In the genomic region with DNA sequence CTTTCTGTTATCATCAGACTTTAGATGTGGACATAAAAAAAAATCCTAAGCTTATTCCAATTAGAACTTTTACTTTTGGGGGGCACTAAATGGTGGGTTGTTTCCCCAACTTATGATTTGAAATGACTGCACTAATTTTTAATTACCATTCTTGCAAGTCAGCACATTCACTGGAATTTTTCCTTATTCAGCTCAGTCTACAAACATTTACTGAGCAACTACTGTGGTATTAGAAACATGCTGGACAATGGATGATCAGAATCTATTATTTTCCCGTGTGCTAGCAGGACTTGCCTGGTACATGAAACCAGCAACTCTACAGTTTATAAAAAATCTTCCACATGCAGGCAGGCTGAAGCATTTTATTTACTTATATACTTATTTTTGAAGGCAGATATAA, we compare ENCODE assay signal across 15 cellular contexts.
A peak's percentile ranks its signal among the peaks of the same experiment; 100 is the strongest.
DNase-seq lines count a peak whose midpoint lies in the region; ATAC-seq and TF ChIP-seq lines count a peak whose summit lies in the region.
"Had no signal": no experiment of that assay in that cellular context is flagged by ENCODE, and none has a peak within 500 bp of the region (broad histone marks: within the 10 kb centered on the region; RNA-seq: fewer than 3 reads in every experiment).

No MANE protein-coding gene starts in this region.

- H3K27me3 ChIP-seq in left ventricle myocardium inferior (ENCODE audit: low read depth) (no peaks in the 10 kb centered on the region), foreskin keratinocyte (no peaks in the 10 kb centered on the region), thyroid gland (no peaks in the 10 kb centered on the region)
- H3K27me3 ChIP-seq: dorsolateral prefrontal cortex had no signal

- no peak overlapping the region for H3K4me3 Mint-ChIP-seq in activated B cell treated with CpG ODN at 0.5 μM for 24 hours
- H3K4me3 Mint-ChIP-seq in type B pancreatic cell, result peak overlapping the region; percentile 53
- H3K4me3 Mint-ChIP-seq: WTC11 had no signal

- WGBS in thyroid gland, 2 donors, result 91 to 98% methylated on average over 1 of the region's 1 CpG

- H3K27me3 Mint-ChIP-seq in activated B cell treated with CpG ODN at 0.5 μM for 24 hours (no peaks in the 10 kb centered on the region), type B pancreatic cell (peaks cover 2% of the 10 kb centered on the region)

- POLR2A ChIA-PET in activated B cell treated with CpG ODN at 0.5 μM for 24 hours (lab: Charles Lee), result interaction anchor here (1.3 kb wide), 1 partner anchor 272 kb away, joined by 3 read pairs; no protein-coding TSS in a partner anchor

- intact Hi-C loops in left ventricle myocardium inferior (cut with micrococcal nuclease), result loop anchor here (10.0 kb wide), 1 partner anchor 275 kb away; a partner anchor contains a TSS
- intact Hi-C loops in Right ventricle myocardium inferior (cut with DNase I), result loop anchor here (2.0 to 5.0 kb wide), 2 partner anchors 303 to 593 kb away; no protein-coding TSS in a partner anchor
- intact Hi-C loops in activated B cell treated with CpG ODN at 0.5 μM for 24 hours (cut with micrococcal nuclease), result loop anchor here (2.0 to 5.0 kb wide), 3 partner anchors 17 to 132 kb away; no protein-coding TSS in a partner anchor
- intact Hi-C loops in thyroid gland (cut with DNase I), result loop anchor here (10.0 kb wide), 1 partner anchor 95 kb away; no protein-coding TSS in a partner anchor

- H3K36me3 Mint-ChIP-seq in activated B cell treated with CpG ODN at 0.5 μM for 24 hours (ENCODE audit: low read depth) (peaks cover 15% of the 10 kb centered on the region), type B pancreatic cell (peaks cover 6% of the 10 kb centered on the region)
- H3K36me3 Mint-ChIP-seq: WTC11 had no signal

- H3K9me3 Mint-ChIP-seq in activated B cell treated with CpG ODN at 0.5 μM for 24 hours (no peaks in the 10 kb centered on the region), type B pancreatic cell (no peaks in the 10 kb centered on the region)
- H3K9me3 Mint-ChIP-seq: WTC11 had no signal

- no peak for ATAC-seq in Right ventricle myocardium inferior
- ATAC-seq in activated B cell treated with CpG ODN at 0.5 μM for 24 hours (ENCODE audit: low read depth), result no peak
- ATAC-seq in foreskin keratinocyte, result no peak
- no peak for ATAC-seq in HG02571 (IDR thresholded peaks at IDR 0.05; ENCODE audit: unreplicated experiment)
- ATAC-seq: WTC11 had no signal

- peak overlapping the region; percentile 62 for H3K27ac ChIP-seq in left ventricle myocardium inferior (replicated peaks)
- no peak overlapping the region for H3K27ac ChIP-seq in foreskin keratinocyte
- peak overlapping the region in 1 of 3 donors; percentile 56 for H3K27ac ChIP-seq in thyroid gland

- CTCF ChIA-PET in activated B cell treated with CpG ODN at 0.5 μM for 24 hours (lab: Charles Lee), result interaction anchor here (1.3 kb wide), 1 partner anchor 202 kb away, joined by 4 read pairs; no protein-coding TSS in a partner anchor

- TF ChIP-seq CTCF in left ventricle myocardium inferior (IDR thresholded peaks at IDR 0.05; ENCODE audit: borderline replicate concordance), result no peak
- TF ChIP-seq CTCF in activated B cell treated with CpG ODN at 0.5 μM for 24 hours (IDR thresholded peaks at IDR 0.05), result no peak
- no peak for TF ChIP-seq CTCF in foreskin keratinocyte (conservative IDR thresholded peaks at IDR 0.05)
- TF ChIP-seq CTCF in type B pancreatic cell (conservative IDR thresholded peaks at IDR 0.05), result no peak
- no peak for TF ChIP-seq CTCF in thyroid gland (IDR thresholded peaks at IDR 0.05)

- DNase-seq in left ventricle myocardium inferior (no peak), Right ventricle myocardium inferior (ENCODE audit: missing footprints) (no peak), activated B cell treated with CpG ODN at 0.5 μM for 24 hours (no peak), foreskin keratinocyte (peak; percentile 17 to 47), type B pancreatic cell (ENCODE audit: extremely low spot score, unreplicated experiment) (no peak), NCI-H524 treated with DMSO at 0.1 percent for 48 hours (lab: John Stamatoyannopoulos, UW) (no peak), thyroid gland (no peak)
- DNase-seq: activated T-cell treated with anti-CD3 and anti-CD28 coated beads, Interleukin-2, amount 50 U/mL, for 1 hour; KBM-7; NCI-H146 had no signal

- TF ChIP-seq POLR2A in thyroid gland (IDR thresholded peaks at IDR 0.05), result no peak

- H3K27ac Mint-ChIP-seq in activated B cell treated with CpG ODN at 0.5 μM for 24 hours (peak overlapping the region; percentile 67), type B pancreatic cell (no peak overlapping the region)

- H3K4me3 ChIP-seq in left ventricle myocardium inferior (no peak overlapping the region), thyroid gland (replicated peaks in 1 of 3) (no peak overlapping the region)
- H3K4me3 ChIP-seq: lung, skin epidermis had no signal

- H3K4me1 Mint-ChIP-seq in activated B cell treated with CpG ODN at 0.5 μM for 24 hours, result peaks cover 53% of the 10 kb centered on the region
- peaks cover 51% of the 10 kb centered on the region for H3K4me1 Mint-ChIP-seq in type B pancreatic cell (ENCODE audit: unreplicated experiment)

- H3K36me3 ChIP-seq in left ventricle myocardium inferior (no peaks in the 10 kb centered on the region), thyroid gland (no peaks in the 10 kb centered on the region)

- no peaks in the 10 kb centered on the region for H3K9me3 ChIP-seq in left ventricle myocardium inferior (replicated peaks)
- H3K9me3 ChIP-seq in thyroid gland, result no peaks in the 10 kb centered on the region

- H3K4me1 ChIP-seq in left ventricle myocardium inferior (peaks cover 38% of the 10 kb centered on the region), foreskin keratinocyte (no peaks in the 10 kb centered on the region), thyroid gland (peaks cover 5 to 7% of the 10 kb centered on the region in 2 donors)

Comparison
In these comparisons a context has a peak if more than half of its experiments do, and no peak if none do; other contexts are left out.
1. DNase-seq: peak in foreskin keratinocyte (2 of 2); none in left ventricle myocardium inferior (single experiment), Right ventricle myocardium inferior (single experiment), activated B cell treated with CpG ODN at 0.5 μM for 24 hours (single experiment), type B pancreatic cell (single experiment), NCI-H524 treated with DMSO at 0.1 percent for 48 hours (single experiment) and thyroid gland (0 of 2).